ENCODE assay signal across 8 cellular contexts in genomic region chr5:75844301-75844700, GRCh38.
"Had no signal": no experiment of that assay in that cellular context is flagged by ENCODE, and none has a peak within 500 bp of the region (broad histone marks: within the 10 kb centered on the region; RNA-seq: fewer than 3 reads in every experiment).

No MANE protein-coding gene starts in this region.

- H3K36me3 ChIP-seq: HAP-1 had no signal

- H3K27ac Mint-ChIP-seq: HFFc6 had no signal

- ATAC-seq: HCT116 had no signal

- H3K9me3 ChIP-seq: HAP-1 had no signal

- H3K4me1 ChIP-seq: HAP-1 had no signal

- H3K9ac ChIP-seq: GM23248 had no signal

- H3K4me3 Mint-ChIP-seq: HFFc6 had no signal

- H3K27ac ChIP-seq: GM23248 had no signal

- H2AFZ ChIP-seq: GM23248 had no signal

- H3K4me3 ChIP-seq: GM23248, HAP-1 had no signal

- DNase-seq: GM23248, GOT3, H7, HFFc6, IMR-90, KBM-7 had no signal
